Comparison of ENCODE assay signal across 1 cellular context in the genomic region with DNA sequence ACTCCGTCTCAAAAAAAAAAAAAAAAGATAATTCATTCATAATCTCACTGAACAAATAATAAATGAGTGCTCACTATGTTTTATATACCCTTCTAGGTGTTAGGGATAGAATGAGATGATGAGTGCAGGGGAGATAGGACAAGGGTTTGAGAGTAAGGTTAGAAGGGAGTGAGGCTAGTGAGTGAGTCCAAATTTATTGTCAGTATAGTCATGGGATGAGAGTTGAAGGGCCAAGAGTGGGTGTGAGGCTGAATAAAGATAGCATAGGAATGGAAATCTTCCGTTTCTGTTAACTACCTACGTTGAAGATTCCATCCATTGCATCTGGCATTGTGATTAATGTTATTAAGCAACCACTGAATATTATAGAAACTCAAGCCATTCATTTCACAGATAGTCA.
TF ChIP-seq lines count a peak whose summit lies in the region.

No MANE protein-coding gene starts in this region.

TF ChIP-seq in GM12878, 131 proteins besides CTCF, POLR2A, EP300 and RAD21:
- TF ChIP-seq YY1 (IDR thresholded peaks at IDR 0.05; ENCODE audit: low read depth, low read length) (no peak), HDAC6 (IDR thresholded peaks at IDR 0.05; ENCODE audit: unreplicated experiment) (no peak), SP1 (IDR thresholded peaks at IDR 0.05; ENCODE audit: low read depth, low read length) (no peak), USF2 (IDR thresholded peaks at IDR 0.05; ENCODE audit: borderline replicate concordance, low read depth, low read length) (no peak)
- TF ChIP-seq, protein P1, sequence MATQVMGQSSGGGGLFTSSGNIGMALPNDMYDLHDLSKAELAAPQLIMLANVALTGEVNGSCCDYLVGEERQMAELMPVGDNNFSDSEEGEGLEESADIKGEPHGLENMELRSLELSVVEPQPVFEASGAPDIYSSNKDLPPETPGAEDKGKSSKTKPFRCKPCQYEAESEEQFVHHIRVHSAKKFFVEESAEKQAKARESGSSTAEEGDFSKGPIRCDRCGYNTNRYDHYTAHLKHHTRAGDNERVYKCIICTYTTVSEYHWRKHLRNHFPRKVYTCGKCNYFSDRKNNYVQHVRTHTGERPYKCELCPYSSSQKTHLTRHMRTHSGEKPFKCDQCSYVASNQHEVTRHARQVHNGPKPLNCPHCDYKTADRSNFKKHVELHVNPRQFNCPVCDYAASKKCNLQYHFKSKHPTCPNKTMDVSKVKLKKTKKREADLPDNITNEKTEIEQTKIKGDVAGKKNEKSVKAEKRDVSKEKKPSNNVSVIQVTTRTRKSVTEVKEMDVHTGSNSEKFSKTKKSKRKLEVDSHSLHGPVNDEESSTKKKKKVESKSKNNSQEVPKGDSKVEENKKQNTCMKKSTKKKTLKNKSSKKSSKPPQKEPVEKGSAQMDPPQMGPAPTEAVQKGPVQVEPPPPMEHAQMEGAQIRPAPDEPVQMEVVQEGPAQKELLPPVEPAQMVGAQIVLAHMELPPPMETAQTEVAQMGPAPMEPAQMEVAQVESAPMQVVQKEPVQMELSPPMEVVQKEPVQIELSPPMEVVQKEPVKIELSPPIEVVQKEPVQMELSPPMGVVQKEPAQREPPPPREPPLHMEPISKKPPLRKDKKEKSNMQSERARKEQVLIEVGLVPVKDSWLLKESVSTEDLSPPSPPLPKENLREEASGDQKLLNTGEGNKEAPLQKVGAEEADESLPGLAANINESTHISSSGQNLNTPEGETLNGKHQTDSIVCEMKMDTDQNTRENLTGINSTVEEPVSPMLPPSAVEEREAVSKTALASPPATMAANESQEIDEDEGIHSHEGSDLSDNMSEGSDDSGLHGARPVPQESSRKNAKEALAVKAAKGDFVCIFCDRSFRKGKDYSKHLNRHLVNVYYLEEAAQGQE (IDR thresholded peaks at IDR 0.05; ENCODE audit: low read depth, low read length): no peak
